Comparison of ENCODE assay signal across 1 cellular context in the genomic region with DNA sequence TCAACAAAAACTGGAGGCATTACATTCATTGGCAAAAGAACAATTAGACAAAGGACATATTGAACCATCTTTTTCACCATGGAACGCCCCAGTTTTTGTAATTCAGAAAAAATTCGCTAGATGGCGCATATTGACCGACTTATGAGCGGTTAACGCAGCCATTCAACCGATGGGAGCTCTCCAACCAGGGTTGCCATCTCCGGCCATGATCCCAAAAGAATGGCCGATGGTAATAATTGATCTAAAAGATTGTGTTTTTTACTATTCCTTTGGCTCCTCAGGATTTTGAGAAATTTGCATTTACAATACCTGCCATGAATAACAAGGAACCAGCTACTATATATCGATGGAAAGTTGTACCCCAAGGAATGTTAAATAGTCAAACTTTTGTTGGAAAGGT.
TF ChIP-seq lines count a peak whose summit lies in the region.

No MANE protein-coding gene starts in this region.

TF ChIP-seq in HEK293, 187 proteins besides CTCF, POLR2A, EP300 and RAD21 (continued from another document):
- TF ChIP-seq, protein P1, sequence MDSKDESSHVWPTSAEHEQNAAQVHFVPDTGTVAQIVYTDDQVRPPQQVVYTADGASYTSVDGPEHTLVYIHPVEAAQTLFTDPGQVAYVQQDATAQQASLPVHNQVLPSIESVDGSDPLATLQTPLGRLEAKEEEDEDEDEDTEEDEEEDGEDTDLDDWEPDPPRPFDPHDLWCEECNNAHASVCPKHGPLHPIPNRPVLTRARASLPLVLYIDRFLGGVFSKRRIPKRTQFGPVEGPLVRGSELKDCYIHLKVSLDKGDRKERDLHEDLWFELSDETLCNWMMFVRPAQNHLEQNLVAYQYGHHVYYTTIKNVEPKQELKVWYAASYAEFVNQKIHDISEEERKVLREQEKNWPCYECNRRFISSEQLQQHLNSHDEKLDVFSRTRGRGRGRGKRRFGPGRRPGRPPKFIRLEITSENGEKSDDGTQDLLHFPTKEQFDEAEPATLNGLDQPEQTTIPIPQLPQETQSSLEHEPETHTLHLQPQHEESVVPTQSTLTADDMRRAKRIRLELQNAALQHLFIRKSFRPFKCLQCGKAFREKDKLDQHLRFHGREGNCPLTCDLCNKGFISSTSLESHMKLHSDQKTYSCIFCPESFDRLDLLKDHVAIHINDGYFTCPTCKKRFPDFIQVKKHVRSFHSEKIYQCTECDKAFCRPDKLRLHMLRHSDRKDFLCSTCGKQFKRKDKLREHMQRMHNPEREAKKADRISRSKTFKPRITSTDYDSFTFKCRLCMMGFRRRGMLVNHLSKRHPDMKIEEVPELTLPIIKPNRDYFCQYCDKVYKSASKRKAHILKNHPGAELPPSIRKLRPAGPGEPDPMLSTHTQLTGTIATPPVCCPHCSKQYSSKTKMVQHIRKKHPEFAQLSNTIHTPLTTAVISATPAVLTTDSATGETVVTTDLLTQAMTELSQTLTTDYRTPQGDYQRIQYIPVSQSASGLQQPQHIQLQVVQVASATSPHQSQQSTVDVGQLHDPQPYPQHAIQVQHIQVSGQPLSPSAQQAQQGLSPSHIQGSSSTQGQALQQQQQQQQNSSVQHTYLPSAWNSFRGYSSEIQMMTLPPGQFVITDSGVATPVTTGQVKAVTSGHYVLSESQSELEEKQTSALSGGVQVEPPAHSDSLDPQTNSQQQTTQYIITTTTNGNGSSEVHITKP (tag by site-specific recombination; IDR thresholded peaks at IDR 0.05): no peak
- TF ChIP-seq ZNF274 (IDR thresholded peaks at IDR 0.05; ENCODE audit: low read length) (no peak), ZNF274 (tag by site-specific recombination; IDR thresholded peaks at IDR 0.05; ENCODE audit: borderline replicate concordance) (no peak), ZNF529 (tag by site-specific recombination; IDR thresholded peaks at IDR 0.05; ENCODE audit: insufficient replicate concordance) (no peak), ZNF140 (tag by site-specific recombination; IDR thresholded peaks at IDR 0.05) (no peak), KLF7 (tag by site-specific recombination; IDR thresholded peaks at IDR 0.05; ENCODE audit: borderline replicate concordance) (no peak), ZNF202 (tag by site-specific recombination; IDR thresholded peaks at IDR 0.05; ENCODE audit: borderline replicate concordance) (no peak), ZNF37A (tag by site-specific recombination; IDR thresholded peaks at IDR 0.05) (no peak), ZBTB17 (tag by site-specific recombination; IDR thresholded peaks at IDR 0.05) (peak; percentile 41; the same call in 1 of the 2 replicates), ZNF138 (tag by site-specific recombination; IDR thresholded peaks at IDR 0.05; ENCODE audit: borderline replicate concordance) (no peak), YY2 (tag by site-specific recombination; IDR thresholded peaks at IDR 0.05) (peak; percentile 67), ZNF433 (tag by site-specific recombination; IDR thresholded peaks at IDR 0.05; ENCODE audit: low read depth) (no peak), KLF8 (tag by site-specific recombination; IDR thresholded peaks at IDR 0.05) (0 out of 2 replicates have a peak, but pooled peaks have one; percentile 17), YY1 (tag by site-specific recombination; IDR thresholded peaks at IDR 0.05) (peak; percentile 86), ZNF16 (tag by site-specific recombination; IDR thresholded peaks at IDR 0.05; ENCODE audit: low read depth) (no peak), TCF7L2 (IDR thresholded peaks at IDR 0.05; ENCODE audit: borderline replicate concordance, low read depth, low read length) (no peak), HOXD13 (CRISPR knock-in tag; IDR thresholded peaks at IDR 0.05; ENCODE audit: borderline replicate concordance) (no peak), SP3 (tag by site-specific recombination; IDR thresholded peaks at IDR 0.05) (no peak), ZNF626 (tag by site-specific recombination; IDR thresholded peaks at IDR 0.05) (no peak), KLF10 (tag by site-specific recombination; IDR thresholded peaks at IDR 0.05) (0 out of 2 replicates have a peak, but pooled peaks have one; percentile 16), TRIM28 (IDR thresholded peaks at IDR 0.05; ENCODE audit: borderline replicate concordance, low read length) (no peak), ZNF146 (tag by site-specific recombination; IDR thresholded peaks at IDR 0.05) (no peak), KLF1 (tag by site-specific recombination; IDR thresholded peaks at IDR 0.05) (no peak), ZNF654 (tag by site-specific recombination; IDR thresholded peaks at IDR 0.05; ENCODE audit: low read depth) (peak; percentile 98)
- TF ChIP-seq, protein P2, sequence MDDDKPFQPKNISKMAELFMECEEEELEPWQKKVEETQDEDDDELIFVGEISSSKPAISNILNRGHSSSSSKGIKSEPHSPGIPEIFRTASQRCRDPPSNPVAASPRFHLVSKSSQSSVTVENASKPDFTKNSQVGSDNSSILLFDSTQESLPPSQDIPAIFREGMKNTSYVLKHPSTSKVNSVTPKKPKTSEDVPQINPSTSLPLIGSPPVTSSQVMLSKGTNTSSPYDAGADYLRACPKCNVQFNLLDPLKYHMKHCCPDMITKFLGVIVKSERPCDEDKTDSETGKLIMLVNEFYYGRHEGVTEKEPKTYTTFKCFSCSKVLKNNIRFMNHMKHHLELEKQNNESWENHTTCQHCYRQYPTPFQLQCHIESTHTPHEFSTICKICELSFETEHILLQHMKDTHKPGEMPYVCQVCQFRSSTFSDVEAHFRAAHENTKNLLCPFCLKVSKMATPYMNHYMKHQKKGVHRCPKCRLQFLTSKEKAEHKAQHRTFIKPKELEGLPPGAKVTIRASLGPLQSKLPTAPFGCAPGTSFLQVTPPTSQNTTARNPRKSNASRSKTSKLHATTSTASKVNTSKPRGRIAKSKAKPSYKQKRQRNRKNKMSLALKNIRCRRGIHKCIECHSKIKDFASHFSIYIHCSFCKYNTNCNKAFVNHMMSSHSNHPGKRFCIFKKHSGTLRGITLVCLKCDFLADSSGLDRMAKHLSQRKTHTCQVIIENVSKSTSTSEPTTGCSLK (tag by site-specific recombination; IDR thresholded peaks at IDR 0.05): no peak
- TF ChIP-seq, protein P3, sequence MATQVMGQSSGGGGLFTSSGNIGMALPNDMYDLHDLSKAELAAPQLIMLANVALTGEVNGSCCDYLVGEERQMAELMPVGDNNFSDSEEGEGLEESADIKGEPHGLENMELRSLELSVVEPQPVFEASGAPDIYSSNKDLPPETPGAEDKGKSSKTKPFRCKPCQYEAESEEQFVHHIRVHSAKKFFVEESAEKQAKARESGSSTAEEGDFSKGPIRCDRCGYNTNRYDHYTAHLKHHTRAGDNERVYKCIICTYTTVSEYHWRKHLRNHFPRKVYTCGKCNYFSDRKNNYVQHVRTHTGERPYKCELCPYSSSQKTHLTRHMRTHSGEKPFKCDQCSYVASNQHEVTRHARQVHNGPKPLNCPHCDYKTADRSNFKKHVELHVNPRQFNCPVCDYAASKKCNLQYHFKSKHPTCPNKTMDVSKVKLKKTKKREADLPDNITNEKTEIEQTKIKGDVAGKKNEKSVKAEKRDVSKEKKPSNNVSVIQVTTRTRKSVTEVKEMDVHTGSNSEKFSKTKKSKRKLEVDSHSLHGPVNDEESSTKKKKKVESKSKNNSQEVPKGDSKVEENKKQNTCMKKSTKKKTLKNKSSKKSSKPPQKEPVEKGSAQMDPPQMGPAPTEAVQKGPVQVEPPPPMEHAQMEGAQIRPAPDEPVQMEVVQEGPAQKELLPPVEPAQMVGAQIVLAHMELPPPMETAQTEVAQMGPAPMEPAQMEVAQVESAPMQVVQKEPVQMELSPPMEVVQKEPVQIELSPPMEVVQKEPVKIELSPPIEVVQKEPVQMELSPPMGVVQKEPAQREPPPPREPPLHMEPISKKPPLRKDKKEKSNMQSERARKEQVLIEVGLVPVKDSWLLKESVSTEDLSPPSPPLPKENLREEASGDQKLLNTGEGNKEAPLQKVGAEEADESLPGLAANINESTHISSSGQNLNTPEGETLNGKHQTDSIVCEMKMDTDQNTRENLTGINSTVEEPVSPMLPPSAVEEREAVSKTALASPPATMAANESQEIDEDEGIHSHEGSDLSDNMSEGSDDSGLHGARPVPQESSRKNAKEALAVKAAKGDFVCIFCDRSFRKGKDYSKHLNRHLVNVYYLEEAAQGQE (tag by site-specific recombination; IDR thresholded peaks at IDR 0.05): peak; percentile 88
- TF ChIP-seq, protein P4, sequence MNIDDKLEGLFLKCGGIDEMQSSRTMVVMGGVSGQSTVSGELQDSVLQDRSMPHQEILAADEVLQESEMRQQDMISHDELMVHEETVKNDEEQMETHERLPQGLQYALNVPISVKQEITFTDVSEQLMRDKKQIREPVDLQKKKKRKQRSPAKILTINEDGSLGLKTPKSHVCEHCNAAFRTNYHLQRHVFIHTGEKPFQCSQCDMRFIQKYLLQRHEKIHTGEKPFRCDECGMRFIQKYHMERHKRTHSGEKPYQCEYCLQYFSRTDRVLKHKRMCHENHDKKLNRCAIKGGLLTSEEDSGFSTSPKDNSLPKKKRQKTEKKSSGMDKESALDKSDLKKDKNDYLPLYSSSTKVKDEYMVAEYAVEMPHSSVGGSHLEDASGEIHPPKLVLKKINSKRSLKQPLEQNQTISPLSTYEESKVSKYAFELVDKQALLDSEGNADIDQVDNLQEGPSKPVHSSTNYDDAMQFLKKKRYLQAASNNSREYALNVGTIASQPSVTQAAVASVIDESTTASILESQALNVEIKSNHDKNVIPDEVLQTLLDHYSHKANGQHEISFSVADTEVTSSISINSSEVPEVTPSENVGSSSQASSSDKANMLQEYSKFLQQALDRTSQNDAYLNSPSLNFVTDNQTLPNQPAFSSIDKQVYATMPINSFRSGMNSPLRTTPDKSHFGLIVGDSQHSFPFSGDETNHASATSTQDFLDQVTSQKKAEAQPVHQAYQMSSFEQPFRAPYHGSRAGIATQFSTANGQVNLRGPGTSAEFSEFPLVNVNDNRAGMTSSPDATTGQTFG (tag by site-specific recombination; IDR thresholded peaks at IDR 0.05; ENCODE audit: borderline replicate concordance): no peak
- TF ChIP-seq, protein P5, sequence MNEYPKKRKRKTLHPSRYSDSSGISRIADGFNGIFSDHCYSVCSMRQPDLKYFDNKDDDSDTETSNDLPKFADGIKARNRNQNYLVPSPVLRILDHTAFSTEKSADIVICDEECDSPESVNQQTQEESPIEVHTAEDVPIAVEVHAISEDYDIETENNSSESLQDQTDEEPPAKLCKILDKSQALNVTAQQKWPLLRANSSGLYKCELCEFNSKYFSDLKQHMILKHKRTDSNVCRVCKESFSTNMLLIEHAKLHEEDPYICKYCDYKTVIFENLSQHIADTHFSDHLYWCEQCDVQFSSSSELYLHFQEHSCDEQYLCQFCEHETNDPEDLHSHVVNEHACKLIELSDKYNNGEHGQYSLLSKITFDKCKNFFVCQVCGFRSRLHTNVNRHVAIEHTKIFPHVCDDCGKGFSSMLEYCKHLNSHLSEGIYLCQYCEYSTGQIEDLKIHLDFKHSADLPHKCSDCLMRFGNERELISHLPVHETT (tag by site-specific recombination; IDR thresholded peaks at IDR 0.05): no peak
- TF ChIP-seq, protein P6, sequence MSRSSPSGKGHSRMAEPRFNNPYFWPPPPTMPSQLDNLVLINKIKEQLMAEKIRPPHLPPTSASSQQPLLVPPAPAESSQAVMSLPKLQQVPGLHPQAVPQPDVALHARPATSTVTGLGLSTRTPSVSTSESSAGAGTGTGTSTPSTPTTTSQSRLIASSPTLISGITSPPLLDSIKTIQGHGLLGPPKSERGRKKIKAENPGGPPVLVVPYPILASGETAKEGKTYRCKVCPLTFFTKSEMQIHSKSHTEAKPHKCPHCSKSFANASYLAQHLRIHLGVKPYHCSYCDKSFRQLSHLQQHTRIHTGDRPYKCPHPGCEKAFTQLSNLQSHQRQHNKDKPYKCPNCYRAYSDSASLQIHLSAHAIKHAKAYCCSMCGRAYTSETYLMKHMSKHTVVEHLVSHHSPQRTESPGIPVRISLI (tag by site-specific recombination; IDR thresholded peaks at IDR 0.05): no peak
- TF ChIP-seq, protein P7, sequence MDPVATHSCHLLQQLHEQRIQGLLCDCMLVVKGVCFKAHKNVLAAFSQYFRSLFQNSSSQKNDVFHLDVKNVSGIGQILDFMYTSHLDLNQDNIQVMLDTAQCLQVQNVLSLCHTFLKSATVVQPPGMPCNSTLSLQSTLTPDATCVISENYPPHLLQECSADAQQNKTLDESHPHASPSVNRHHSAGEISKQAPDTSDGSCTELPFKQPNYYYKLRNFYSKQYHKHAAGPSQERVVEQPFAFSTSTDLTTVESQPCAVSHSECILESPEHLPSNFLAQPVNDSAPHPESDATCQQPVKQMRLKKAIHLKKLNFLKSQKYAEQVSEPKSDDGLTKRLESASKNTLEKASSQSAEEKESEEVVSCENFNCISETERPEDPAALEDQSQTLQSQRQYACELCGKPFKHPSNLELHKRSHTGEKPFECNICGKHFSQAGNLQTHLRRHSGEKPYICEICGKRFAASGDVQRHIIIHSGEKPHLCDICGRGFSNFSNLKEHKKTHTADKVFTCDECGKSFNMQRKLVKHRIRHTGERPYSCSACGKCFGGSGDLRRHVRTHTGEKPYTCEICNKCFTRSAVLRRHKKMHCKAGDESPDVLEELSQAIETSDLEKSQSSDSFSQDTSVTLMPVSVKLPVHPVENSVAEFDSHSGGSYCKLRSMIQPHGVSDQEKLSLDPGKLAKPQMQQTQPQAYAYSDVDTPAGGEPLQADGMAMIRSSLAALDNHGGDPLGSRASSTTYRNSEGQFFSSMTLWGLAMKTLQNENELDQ (tag by site-specific recombination; IDR thresholded peaks at IDR 0.05; ENCODE audit: low read depth): no peak
TF ChIP-seq in HEK293: peak in this region for 8.
